ENCODE assay signal across 9 cellular contexts in genomic region chr1:3746389-3746783, GRCh38. TPM values are rescaled to one million over a fixed set of nuclear protein-coding genes. Genes with fewer than 3 reads are reported as not detected.
DNase-seq lines count a peak whose midpoint lies in the region; ATAC-seq and TF ChIP-seq lines count a peak whose summit lies in the region.
"Had no signal": no experiment of that assay in that cellular context is flagged by ENCODE, and none has a peak within 500 bp of the region (broad histone marks: within the 10 kb centered on the region; RNA-seq: fewer than 3 reads in every experiment).

No MANE protein-coding gene starts in this region.

- peaks cover 0 to 25% (median 3%) of the 10 kb centered on the region in 3 donors for H3K36me3 Mint-ChIP-seq in naive thymus-derived CD8-positive, alpha-beta T cell

- H3K27me3 Mint-ChIP-seq in naive thymus-derived CD8-positive, alpha-beta T cell: peaks cover 0 to 1% (median 0%) of the 10 kb centered on the region in 5 donors

- no peak overlapping the region for H3K9ac ChIP-seq in MM.1S (ENCODE audit: low read length)

- H2AFZ ChIP-seq in MM.1S (ENCODE audit: low read length): no peak overlapping the region

- POLR2A ChIA-PET in naive thymus-derived CD8-positive, alpha-beta T cell (lab: Charles Lee): interaction anchor here (1.3 kb wide), 1 partner anchor 50 kb away, joined by 3 read pairs; the partner anchor contains the start of gene LRRC47

- H4K20me1 ChIP-seq in MM.1S (ENCODE audit: insufficient read depth, low read length): no peaks in the 10 kb centered on the region

- ATAC-seq in naive thymus-derived CD8-positive, alpha-beta T cell: no peak
- ATAC-seq in GM18505 (IDR thresholded peaks at IDR 0.05; ENCODE audit: unreplicated experiment): no peak

- H3K4me3 Mint-ChIP-seq in naive thymus-derived CD8-positive, alpha-beta T cell: peak overlapping the region; percentile 74 to 86 (median 82)

- peak overlapping the region in 9 of 10 donors; percentile 53 to 92 (median 81) for H3K27ac Mint-ChIP-seq in naive thymus-derived CD8-positive, alpha-beta T cell

- TF ChIP-seq POLR2A in GM18505 (IDR thresholded peaks at IDR 0.05; ENCODE audit: borderline replicate concordance, extremely low read depth, insufficient read depth, insufficient read length): no peak

- TF ChIP-seq CTCF in C4-2B (conservative IDR thresholded peaks at IDR 0.05): no peak
- no peak for TF ChIP-seq CTCF in MM.1S (IDR thresholded peaks at IDR 0.05; ENCODE audit: low read length)

- H3K9me3 ChIP-seq in MM.1S (replicated peaks; ENCODE audit: insufficient read depth, low read length): no peaks in the 10 kb centered on the region
- no peaks in the 10 kb centered on the region for H3K9me3 ChIP-seq in ectodermal cell (ENCODE audit: control insufficient read depth, low read length)

- H3K4me3 ChIP-seq in MM.1S (ENCODE audit: low read length) (peak overlapping the region; percentile 46; the same call in 1 of the 2 replicates), ectodermal cell (ENCODE audit: insufficient read depth, low read depth, low read length) (peak overlapping the region; percentile 85)

- H3K4me1 ChIP-seq in MM.1S (ENCODE audit: low read length) (peaks cover 5% of the 10 kb centered on the region; the same call in 1 of the 2 replicates), ectodermal cell (ENCODE audit: control insufficient read depth, insufficient read depth, low read length) (peaks cover 16% of the 10 kb centered on the region)

- H3K27ac ChIP-seq in C4-2B: peak overlapping the region; percentile 83
- H3K27ac ChIP-seq in MM.1S (ENCODE audit: low read length): no peak overlapping the region
- no peak overlapping the region for H3K27ac ChIP-seq in ectodermal cell (ENCODE audit: insufficient read depth, low read depth, low read length, poor library complexity, severe bottlenecking)

- H3K27me3 ChIP-seq in MM.1S (replicated peaks; ENCODE audit: insufficient read depth, low read length) (peaks cover 20% of the 10 kb centered on the region), ectodermal cell (ENCODE audit: control insufficient read depth, insufficient read depth, low read length, poor library complexity, severe bottlenecking) (peaks cover 17% of the 10 kb centered on the region)

- H3K9me3 Mint-ChIP-seq in naive thymus-derived CD8-positive, alpha-beta T cell: peaks cover 0 to 3% (median 0%) of the 10 kb centered on the region in 9 donors

- 3% methylated on average over 30 of the region's 30 CpGs for WGBS in ectodermal cell, 2 experiments

- no peak for DNase-seq in MM.1S
- DNase-seq in naive thymus-derived CD8-positive, alpha-beta T cell: peak in 3 of 10 donors; percentile 4 to 13 (median 10)
- no peak for DNase-seq in NCI-H524 (lab: John Stamatoyannopoulos, UW)
- no peak for DNase-seq in stimulated activated CD4-positive, alpha-beta T cell treated with anti-CD3 and anti-CD28 coated beads, Interleukin-2, amount 100 ng/mL, for 48 hours
- DNase-seq in DMS153 treated with DMSO at 0.1 percent for 48 hours (lab: John Stamatoyannopoulos, UW; ENCODE audit: unreplicated experiment): no peak

- peak overlapping the region; percentile 60; the same call in 1 of the 2 replicates for H3K4me2 ChIP-seq in MM.1S (ENCODE audit: low read depth, low read length)

- peaks cover 18 to 44% (median 35%) of the 10 kb centered on the region in 4 donors for H3K4me1 Mint-ChIP-seq in naive thymus-derived CD8-positive, alpha-beta T cell

- H3K9me2 ChIP-seq in MM.1S (replicated peaks; ENCODE audit: insufficient read depth, low read length): no peaks in the 10 kb centered on the region

- H3K36me3 ChIP-seq in MM.1S (replicated peaks; ENCODE audit: insufficient read depth, low read length) (no peaks in the 10 kb centered on the region), ectodermal cell (ENCODE audit: control insufficient read depth, insufficient read depth, low read length) (peaks cover 11% of the 10 kb centered on the region)

- no peaks in the 10 kb centered on the region for H3K79me2 ChIP-seq in MM.1S (ENCODE audit: low read length)

- H3F3A ChIP-seq in MM.1S (ENCODE audit: insufficient read depth, low read length): no peaks in the 10 kb centered on the region

RNA-seq across cellular contexts. Expression of gene CCDC27, which starts 5.9 kb away (rescaled TPM):
- polyA plus RNA-seq in ectodermal cell (2013, experiment 1 of 4): not detected
- not detected for polyA plus RNA-seq in ectodermal cell (2013, experiment 2 of 4)
- not detected for polyA plus RNA-seq in ectodermal cell (2013, experiment 3 of 4)
- not detected for polyA plus RNA-seq in ectodermal cell (2013, experiment 4 of 4)
- not detected for total RNA-seq in naive thymus-derived CD8-positive, alpha-beta T cell
- not detected for polyA plus RNA-seq in naive thymus-derived CD8-positive, alpha-beta T cell
- total RNA-seq: glomerular endothelial cell had no signal

RNA-seq across cellular contexts. Expression of gene SMIM1, which starts 26.2 kb away (rescaled TPM):
- 3.6 TPM for polyA plus RNA-seq in ectodermal cell (2013, experiment 1 of 4)
- polyA plus RNA-seq in ectodermal cell (2013, experiment 2 of 4): 4.2 TPM
- 6.1 TPM for polyA plus RNA-seq in ectodermal cell (2013, experiment 3 of 4)
- 3.6 TPM for polyA plus RNA-seq in ectodermal cell (2013, experiment 4 of 4)
- 1 to 10 TPM; 2.8 to 5.7 TPM for total RNA-seq in naive thymus-derived CD8-positive, alpha-beta T cell
- polyA plus RNA-seq in naive thymus-derived CD8-positive, alpha-beta T cell: 1 to 10 TPM; 1.3 to 2.3 (median 1.4) TPM

RNA-seq across cellular contexts. Expression of gene LRRC47, which starts 49.9 kb away (rescaled TPM):
- 57.4 TPM for polyA plus RNA-seq in ectodermal cell (2013, experiment 1 of 4)
- polyA plus RNA-seq in ectodermal cell (2013, experiment 2 of 4): 63.8 TPM
- polyA plus RNA-seq in ectodermal cell (2013, experiment 3 of 4): 32.0 TPM
- 37.0 TPM for polyA plus RNA-seq in ectodermal cell (2013, experiment 4 of 4)
- 10 to 100 TPM; 46.0 to 52.6 TPM for total RNA-seq in naive thymus-derived CD8-positive, alpha-beta T cell
- 10 to 100 TPM; 23.9 to 34.9 (median 34.6) TPM for polyA plus RNA-seq in naive thymus-derived CD8-positive, alpha-beta T cell
